18 cellular contexts compared by ENCODE assay signal in the genomic region with DNA sequence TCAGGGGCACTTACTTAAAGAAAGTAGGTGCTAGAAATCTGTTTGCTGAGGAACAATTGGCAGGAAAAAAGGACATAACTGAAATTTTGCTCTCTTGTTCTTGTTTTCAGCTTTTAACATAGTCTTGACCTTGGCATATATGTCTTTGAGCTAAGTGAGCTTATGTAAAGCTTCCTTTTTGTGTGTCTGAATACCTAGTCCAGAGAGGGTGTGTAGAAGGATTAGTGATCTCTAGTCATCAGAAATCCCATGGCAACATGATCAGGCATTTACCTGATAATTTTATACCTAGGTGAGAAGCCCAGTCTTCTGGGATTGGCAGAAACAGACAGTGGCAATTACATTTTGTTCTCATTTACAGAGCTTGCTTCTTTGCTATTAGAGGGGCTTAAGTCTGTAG.
"Had no signal": no experiment of that assay in that cellular context is flagged by ENCODE, and none has a peak within 500 bp of the region (broad histone marks: within the 10 kb centered on the region; RNA-seq: fewer than 3 reads in every experiment).

No MANE protein-coding gene starts in this region.

- H2AFZ ChIP-seq: neural progenitor cell had no signal

- H3K4me2 ChIP-seq: neural progenitor cell had no signal

- H3K9ac ChIP-seq: neural progenitor cell had no signal

- H3K4me3 ChIP-seq: body of pancreas, colonic mucosa, lung, neural progenitor cell, tibial artery, vagina had no signal

- H3K9me3 ChIP-seq: body of pancreas, colonic mucosa, tibial artery, vagina had no signal

- H3K27me3 ChIP-seq: body of pancreas, colonic mucosa, neural progenitor cell, tibial artery, vagina had no signal

- H3K27ac ChIP-seq: body of pancreas, colonic mucosa, neural progenitor cell, tibial artery, vagina had no signal

- DNase-seq: activated CD4-positive, alpha-beta T cell treated with anti-CD3 and anti-CD28 coated beads, Interleukin-2, amount 10 ng/mL, durations not matched to agents 24 days and 14 days; activated CD8-positive, alpha-beta T cell treated with anti-CD3 and anti-CD28 coated beads for 36 hours; activated naive CD4-positive, alpha-beta T cell; activated naive CD8-positive, alpha-beta T cell treated with anti-CD3 and anti-CD28 coated beads for 36 hours; activated T-cell treated with anti-CD3 and anti-CD28 coated beads, Interleukin-2, amount 50 U/mL, for 1 hour; amniotic stem cell; body of pancreas; central memory CD4-positive, alpha-beta T cell; colonic mucosa; hippocampal formation; stimulated activated CD4-positive, alpha-beta T cell treated with anti-CD3 and anti-CD28 coated beads, Interleukin-12 subunit alpha, Interleukin-12 subunit beta, amount 100 ng/mL, for 4 hours; stimulated activated naive CD8-positive, alpha-beta T cell treated with anti-CD3 and anti-CD28 coated beads, Interleukin-15, Interleukin-2, amounts not matched to agents 100 U/mL and 50 U/mL, for 24 hours; substantia nigra; T-cell; tibial artery had no signal

- H3K4me1 ChIP-seq: colonic mucosa, tibial artery, vagina had no signal

- H3K36me3 ChIP-seq: colonic mucosa, neural progenitor cell, tibial artery, vagina had no signal
